In genomic region chr17:67019126-67019507, GRCh38 we compare ENCODE assay signal across 23 cellular contexts. TPM values are rescaled to one million over a fixed set of nuclear protein-coding genes. Genes with fewer than 3 reads are reported as not detected.
DNase-seq lines count a peak whose midpoint lies in the region; ATAC-seq, FAIRE-seq and TF ChIP-seq lines count a peak whose summit lies in the region.
"Had no signal": no experiment of that assay in that cellular context is flagged by ENCODE, and none has a peak within 500 bp of the region (broad histone marks: within the 10 kb centered on the region; RNA-seq: fewer than 3 reads in every experiment).

No MANE protein-coding gene starts in this region.

- H3K27ac ChIP-seq in K562 (ENCODE audit: extremely low read depth, low read depth, low read length) (no peak overlapping the region), neural cell (ENCODE audit: low read length) (peak overlapping the region; percentile 47)
- H3K27ac ChIP-seq: BLaER1 treated with 17β-estradiol and CSF1 and Interleukin-3, amounts not matched to agents 10 nM and 100 nM; SJSA1 had no signal

- TF ChIP-seq POLR2A in K562 (conservative IDR thresholded peaks at IDR 0.05), result no peak

- no peaks in the 10 kb centered on the region for H3K36me3 Mint-ChIP-seq in T-helper 2 cell treated with Interferon-gamma antibody and Interleukin-4, amounts not matched to agents 5 μg/mL and 100 μg/mL, for 36 hours (ENCODE audit: low read depth)
- H3K36me3 Mint-ChIP-seq: CD8-positive, alpha-beta T cell; IgD-negative memory B cell had no signal

- H3K9me2 ChIP-seq in neural cell (ENCODE audit: insufficient read depth, low read length), result no peaks in the 10 kb centered on the region

- no peak overlapping the region for H3K9ac ChIP-seq in K562 (ENCODE audit: insufficient read depth in 1 of 2, low read depth in 2 of 2, low read length in 2 of 2)
- H3K9ac ChIP-seq in neural cell (ENCODE audit: low read length), result no peak overlapping the region
- H3K9ac ChIP-seq: BLaER1 treated with 17β-estradiol and CSF1 and Interleukin-3, amounts not matched to agents 10 nM and 100 nM had no signal

- H3K4me1 ChIP-seq in K562 (replicated peaks in 1 of 2; ENCODE audit: control insufficient read depth in 2 of 2, insufficient read depth in 2 of 2, low read length in 2 of 2), result no peaks in the 10 kb centered on the region; a peak in 1 of 5 replicates
- H3K4me1 ChIP-seq: SJSA1 had no signal

- intact Hi-C loops in K562 (cut with micrococcal nuclease), result loop anchor here (5.0 kb wide), 1 partner anchor 138 kb away; no protein-coding TSS in a partner anchor

- H3K4me2 ChIP-seq in K562 (ENCODE audit: insufficient read depth, low read length) (no peak overlapping the region), neural cell (ENCODE audit: low read length) (no peak overlapping the region)

- H3K27me3 ChIP-seq in K562 (ENCODE audit: control insufficient read depth in 2 of 2, insufficient read depth in 2 of 2, low read length in 2 of 2) (peaks cover 51 to 95% of the 10 kb centered on the region in 2 experiments), neural cell (ENCODE audit: insufficient read depth, low read depth, low read length) (no peaks in the 10 kb centered on the region)
- H3K27me3 ChIP-seq: BLaER1 treated with 17β-estradiol and CSF1 and Interleukin-3, amounts not matched to agents 10 nM and 100 nM; SJSA1 had no signal

- no peaks in the 10 kb centered on the region for H3K4me1 Mint-ChIP-seq in T-helper 2 cell treated with Interferon-gamma antibody and Interleukin-4, amounts not matched to agents 5 μg/mL and 100 μg/mL, for 36 hours (ENCODE audit: low read depth)
- H3K4me1 Mint-ChIP-seq: IgD-negative memory B cell had no signal

- no peak for TF ChIP-seq RAD21 in K562 (CRISPR knock-in tag; conservative IDR thresholded peaks at IDR 0.05 in 1 of 2, IDR thresholded peaks at IDR 0.05 in 1 of 2)
- no peak for TF ChIP-seq RAD21 in neural cell (conservative IDR thresholded peaks at IDR 0.05)

- H3K36me3 ChIP-seq in K562 (ENCODE audit: control insufficient read depth, insufficient read depth, low read length), result no peaks in the 10 kb centered on the region
- H3K36me3 ChIP-seq in neural cell (ENCODE audit: insufficient read depth, low read length), result peaks cover 1% of the 10 kb centered on the region
- H3K36me3 ChIP-seq: BLaER1 treated with 17β-estradiol and CSF1 and Interleukin-3, amounts not matched to agents 10 nM and 100 nM had no signal

- H3F3A ChIP-seq in neural cell (ENCODE audit: insufficient read depth, low read length, poor library complexity, severe bottlenecking), result no peaks in the 10 kb centered on the region

- no peaks in the 10 kb centered on the region for H3K27me3 Mint-ChIP-seq in T-helper 2 cell treated with Interferon-gamma antibody and Interleukin-4, amounts not matched to agents 5 μg/mL and 100 μg/mL, for 36 hours (ENCODE audit: low read depth)

- POLR2A ChIA-PET in K562 (lab: Yijun Ruan, JAX), result interaction anchor here (0.6 kb wide), 1 partner anchor 158 kb away, joined by 3 read pairs; no protein-coding TSS in a partner anchor

- TF ChIP-seq EP300 in K562 (IDR thresholded peaks at IDR 0.05; ENCODE audit: low read length) (no peak), neural cell (conservative IDR thresholded peaks at IDR 0.05; ENCODE audit: poor library complexity, severe bottlenecking) (no peak)

- WGBS in K562 (ENCODE audit: insufficient coverage, low coverage, missing lambda C conversion rate), result 1% methylated on average over 8 of the region's 8 CpGs

- peaks cover 3% of the 10 kb centered on the region; the same call in 1 of the 2 replicates for H4K20me1 ChIP-seq in K562 (replicated peaks; ENCODE audit: control insufficient read depth, insufficient read depth, low read length)
- no peaks in the 10 kb centered on the region for H4K20me1 ChIP-seq in neural cell (ENCODE audit: insufficient read depth)
- H4K20me1 ChIP-seq: BLaER1 treated with 17β-estradiol and CSF1 and Interleukin-3, amounts not matched to agents 10 nM and 100 nM had no signal

- in situ Hi-C loops in K562 (cut with MboI), result no loop called here

- CTCF ChIA-PET in K562 (lab: Yijun Ruan, JAX; ENCODE audit: low intra/inter-chr PET ratio), result no interaction called here

- no TSS peak for BruUV-seq in K562 (replicated peaks; lab: Mats Ljungman, UMichigan)

- H3K9me3 ChIP-seq in K562 (replicated peaks; ENCODE audit: control insufficient read depth, insufficient read depth, low read depth, low read length), result no peaks in the 10 kb centered on the region
- no peaks in the 10 kb centered on the region for H3K9me3 ChIP-seq in neural cell (ENCODE audit: low read length)
- H3K9me3 ChIP-seq: BLaER1 treated with 17β-estradiol and CSF1 and Interleukin-3, amounts not matched to agents 10 nM and 100 nM; SJSA1 had no signal

- no peaks in the 10 kb centered on the region for H3K9me3 Mint-ChIP-seq in T-helper 2 cell treated with Interferon-gamma antibody and Interleukin-4, amounts not matched to agents 5 μg/mL and 100 μg/mL, for 36 hours
- H3K9me3 Mint-ChIP-seq: CD8-positive, alpha-beta T cell had no signal

- no peak for FAIRE-seq in K562 (lab: Jason Lieb, UNC)
- FAIRE-seq: H54, HTR-8/SVneo had no signal

- H3K4me3 Mint-ChIP-seq in T-helper 2 cell treated with Interferon-gamma antibody and Interleukin-4, amounts not matched to agents 5 μg/mL and 100 μg/mL, for 36 hours, result no peak overlapping the region
- H3K4me3 Mint-ChIP-seq: CD8-positive, alpha-beta T cell; IgD-negative memory B cell had no signal

- H3K79me2 ChIP-seq in K562 (ENCODE audit: control insufficient read depth, insufficient read depth, low read length), result no peaks in the 10 kb centered on the region
- no peaks in the 10 kb centered on the region for H3K79me2 ChIP-seq in neural cell (replicated peaks; ENCODE audit: insufficient read depth, low read length)

- ATAC-seq in K562 (no peak), GM18858 (IDR thresholded peaks at IDR 0.05; ENCODE audit: unreplicated experiment) (no peak)
- ATAC-seq: CD8-positive, alpha-beta T cell; Panc1 had no signal

- H2AFZ ChIP-seq in K562 (ENCODE audit: low read depth, low read length) (no peak overlapping the region), neural cell (ENCODE audit: low read depth, low read length) (no peak overlapping the region)

- H3K27ac Mint-ChIP-seq in T-helper 2 cell treated with Interferon-gamma antibody and Interleukin-4, amounts not matched to agents 5 μg/mL and 100 μg/mL, for 36 hours, result no peak overlapping the region
- H3K27ac Mint-ChIP-seq: CD8-positive, alpha-beta T cell had no signal

- DNase-seq in ELR (ENCODE audit: low read depth) (peak; percentile 14), NCI-H345 (lab: John Stamatoyannopoulos, UW) (peak; percentile 60), K562 (ENCODE audit: extremely low read depth in 1 of 4, low spot score in 3 of 4) (no peak), GOT3 (lab: John Stamatoyannopoulos, UW) (no peak)
- no peak for DNase-seq in T-helper 2 cell treated with Interferon-gamma antibody and Interleukin-4, amounts not matched to agents 5 μg/mL and 100 μg/mL, for 36 hours (ENCODE audit: low spot score)
- DNase-seq: Calu3; CD8-positive, alpha-beta T cell; EL; Kasumi-1; MM.1S; NCI-H1105 treated with DMSO at 0.1 percent for 48 hours; NCI-H1694 treated with DMSO at 0.1 percent for 48 hours; NCI-H2171; NCI-H446 treated with DMSO at 0.1 percent for 48 hours had no signal

- H3K9me1 ChIP-seq in K562 (ENCODE audit: control insufficient read depth, insufficient read depth, low read length), result no peaks in the 10 kb centered on the region

- no peak overlapping the region for H3K4me3 ChIP-seq in K562
- no peak overlapping the region for H3K4me3 ChIP-seq in neural cell (ENCODE audit: low read length)
- H3K4me3 ChIP-seq: BLaER1 treated with 17β-estradiol and CSF1 and Interleukin-3, amounts not matched to agents 10 nM and 100 nM; SJSA1 had no signal

- no peak for TF ChIP-seq CTCF in K562 (IDR thresholded peaks at IDR 0.05 in 2 of 3, conservative IDR thresholded peaks at IDR 0.05 in 1 of 3; ENCODE audit: insufficient read depth in 2 of 3, low read depth in 1 of 3, low read length in 3 of 3)
- TF ChIP-seq CTCF in neural cell (IDR thresholded peaks at IDR 0.05; ENCODE audit: poor library complexity, severe bottlenecking), result no peak

RNA-seq across cellular contexts. Expression of gene CACNG1, which starts 25.2 kb away (rescaled TPM):
- not detected in 2 replicates for total RNA-seq in K562 (2011; cell fraction: chromatin; rRNA removed; ENCODE audit: low replicate concordance)
- not detected in 2 replicates for total RNA-seq in K562 (2011; cell fraction: nucleolus; rRNA removed)
- total RNA-seq in K562 (2011; cell fraction: nucleoplasm; rRNA removed), result not detected in 2 replicates
- not detected in 2 replicates for total RNA-seq in K562 (2014; rRNA removed)
- total RNA-seq in K562 (2014; rRNA removed; fragmentation: Illumina TruSeq; extraction: Trizol), result not detected in 2 replicates
- total RNA-seq in K562 (2015; rRNA removed; fragmentation: Illumina TruSeq; extraction: Trizol), result not detected in 2 replicates
- total RNA-seq in K562 (2021), result not detected in 2 replicates
- not detected in 2 replicates for polyA plus RNA-seq in K562 (2011; rRNA removed)
- not detected in 2 replicates for polyA plus RNA-seq in K562 (2011; cell fraction: cytosol; rRNA removed)
- not detected in 2 replicates for polyA plus RNA-seq in K562 (2011; cell fraction: nucleus; rRNA removed)
- not detected in 2 replicates for polyA plus RNA-seq in K562 (2012)
- not detected in 2 replicates for polyA plus RNA-seq in K562 (2014; fragmentation: Illumina TruSeq; extraction: Trizol)
- not detected for polyA plus RNA-seq in K562 (2014; fragmentation: Nextera tagmentation; extraction: Ambion mirVana)
- polyA plus RNA-seq in K562 (2014; rRNA removed), result not detected in 2 replicates
- not detected in 2 replicates for polyA minus RNA-seq in K562 (2011; rRNA and poly(A)+ RNA removed)
- not detected in 2 replicates for polyA minus RNA-seq in K562 (2011; cell fraction: cytosol; rRNA and poly(A)+ RNA removed)
- not detected in 2 replicates for polyA minus RNA-seq in K562 (2011; cell fraction: nucleus; rRNA and poly(A)+ RNA removed)
- polyA plus RNA-seq in neural cell, result 0.77 TPM in 1 of 2 replicates, not detected in the other
- not detected in 2 replicates for polyA minus RNA-seq in neural cell
- total RNA-seq: A673; Calu3; CD8-positive, alpha-beta T cell had no signal
- polyA plus RNA-seq: IgD-negative memory B cell had no signal

RNA-seq across cellular contexts. Expression of gene CACNG4, which starts 54.6 kb away (rescaled TPM):
- total RNA-seq in K562 (2011; cell fraction: chromatin; rRNA removed; ENCODE audit: low replicate concordance), result not detected in 2 replicates
- total RNA-seq in K562 (2011; cell fraction: nucleolus; rRNA removed), result not detected in 2 replicates
- not detected in 2 replicates for total RNA-seq in K562 (2011; cell fraction: nucleoplasm; rRNA removed)
- total RNA-seq in K562 (2014; rRNA removed) (not detected in 2 replicates), K562 (2014; rRNA removed; fragmentation: Illumina TruSeq; extraction: Trizol) (not detected in 2 replicates), K562 (2015; rRNA removed; fragmentation: Illumina TruSeq; extraction: Trizol) (not detected in 2 replicates), K562 (2021) (0.07 TPM in 1 of 2 replicates, not detected in the other)
- polyA plus RNA-seq in K562 (2011; rRNA removed) (not detected in 2 replicates), K562 (2014; fragmentation: Illumina TruSeq; extraction: Trizol) (not detected in 2 replicates), K562 (2014; fragmentation: Nextera tagmentation; extraction: Ambion mirVana) (not detected), K562 (2014; rRNA removed) (not detected in 2 replicates), neural cell (32.9 and 41.9 TPM in 2 replicates)
- not detected in 2 replicates for polyA plus RNA-seq in K562 (2011; cell fraction: cytosol; rRNA removed)
- not detected in 2 replicates for polyA plus RNA-seq in K562 (2011; cell fraction: nucleus; rRNA removed)
- polyA plus RNA-seq in K562 (2012), result not detected in 2 replicates
- polyA minus RNA-seq in K562 (2011; rRNA and poly(A)+ RNA removed), result not detected in 2 replicates
- not detected in 2 replicates for polyA minus RNA-seq in K562 (2011; cell fraction: cytosol; rRNA and poly(A)+ RNA removed)
- not detected in 2 replicates for polyA minus RNA-seq in K562 (2011; cell fraction: nucleus; rRNA and poly(A)+ RNA removed)
- 60.9 and 67.5 TPM in 2 replicates for polyA minus RNA-seq in neural cell
- total RNA-seq: CD8-positive, alpha-beta T cell had no signal
- polyA plus RNA-seq: IgD-negative memory B cell had no signal

Comparison
In these comparisons a context has a peak if more than half of its experiments do, and no peak if none do; other contexts are left out.
1. DNase-seq: peak in ELR (single experiment) and NCI-H345 (single experiment); none in K562 (0 of 4), GOT3 (single experiment) and T-helper 2 cell treated with Interferon-gamma antibody and Interleukin-4, amounts not matched to agents 5 μg/mL and 100 μg/mL, for 36 hours (single experiment).
2. RNA of gene CACNG4, which starts 54.6 kb away (polyA plus RNA-seq): 32.9 to 41.9 TPM in neural cell; not detected in K562; every median in the first group is over 10 times any median in the second.